ENCODE assay signal across 18 cellular contexts in the genomic region with DNA sequence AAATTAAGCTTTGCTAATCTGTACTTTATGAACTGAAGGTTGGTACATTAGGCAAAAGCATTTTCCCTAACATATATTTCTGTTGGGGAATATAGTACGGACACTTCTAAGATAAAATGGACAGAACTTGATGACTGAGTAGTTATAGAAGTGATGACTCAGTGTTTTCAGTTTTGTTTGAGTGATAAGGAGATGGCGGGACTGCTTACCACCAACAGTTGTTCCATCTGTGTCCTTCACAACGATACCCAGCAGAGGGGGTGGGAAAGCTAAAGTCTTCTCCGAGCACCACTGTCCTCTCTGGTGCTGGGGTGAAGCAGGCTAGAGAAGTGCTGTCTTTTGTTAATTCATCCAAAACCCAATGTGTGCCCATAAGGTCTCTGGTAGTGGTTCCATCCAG.
"Had no signal": no experiment of that assay in that cellular context is flagged by ENCODE, and none has a peak within 500 bp of the region (broad histone marks: within the 10 kb centered on the region; RNA-seq: fewer than 3 reads in every experiment).

No MANE protein-coding gene starts in this region.

- H3K36me3 Mint-ChIP-seq: mesothelial cell of epicardium had no signal

- H3K9me3 ChIP-seq: esophagus muscularis mucosa, prostate gland, stomach, thoracic aorta, uterus had no signal

- H3K9me3 Mint-ChIP-seq: activated T-helper 1 cell treated with anti-CD3 and anti-CD28 coated beads, Interleukin-12 subunit alpha, Interleukin-12 subunit beta, Interleukin-2, Interleukin-4 antibody, amounts not matched to agents 30 ng/mL and 10 ng/mL and 1 ng/mL, durations not matched to agents 14 hours and 24 hours and 36 hours; mesothelial cell of epicardium had no signal

- H3K4me1 ChIP-seq: esophagus muscularis mucosa, prostate gland, uterus had no signal

- H3K4me3 Mint-ChIP-seq: activated T-helper 1 cell treated with anti-CD3 and anti-CD28 coated beads, Interleukin-12 subunit alpha, Interleukin-12 subunit beta, Interleukin-2, Interleukin-4 antibody, amounts not matched to agents 30 ng/mL and 10 ng/mL and 1 ng/mL, durations not matched to agents 14 hours and 24 hours and 36 hours; mesothelial cell of epicardium had no signal

- H3K36me3 ChIP-seq: esophagus muscularis mucosa, prostate gland, stomach, thoracic aorta, uterus, WERI-Rb-1 had no signal

- ATAC-seq: right cardiac atrium had no signal

- H2AFZ ChIP-seq: hepatocyte had no signal

- DNase-seq: activated CD4-positive, alpha-beta T cell treated with anti-CD3 and anti-CD28 coated beads for 4 hours; activated CD8-positive, alpha-beta memory T cell treated with anti-CD3 and anti-CD28 coated beads for 24 hours; activated naive CD4-positive, alpha-beta T cell; islet precursor cell; right cardiac atrium; stimulated activated CD4-positive, alpha-beta T cell treated with anti-CD3 and anti-CD28 coated beads, Interleukin-4, amount 100 ng/mL, for 4 hours; stomach; T-helper 9 cell; uterus had no signal

- H3K4me3 ChIP-seq: esophagus muscularis mucosa, hepatocyte, lung, prostate gland, smooth muscle cell, stomach, thoracic aorta, uterus had no signal

- H3K27ac Mint-ChIP-seq: activated T-helper 1 cell treated with anti-CD3 and anti-CD28 coated beads, Interleukin-12 subunit alpha, Interleukin-12 subunit beta, Interleukin-2, Interleukin-4 antibody, amounts not matched to agents 30 ng/mL and 10 ng/mL and 1 ng/mL, durations not matched to agents 14 hours and 24 hours and 36 hours; mesothelial cell of epicardium had no signal

- H3K27ac ChIP-seq: esophagus muscularis mucosa, hepatocyte, prostate gland, stomach, thoracic aorta, uterus, WERI-Rb-1 had no signal

- H3K79me2 ChIP-seq: hepatocyte had no signal

- H3K4me2 ChIP-seq: hepatocyte, smooth muscle cell had no signal

- H3K27me3 ChIP-seq: esophagus muscularis mucosa, uterus had no signal
